ENCODE assay signal across 13 cellular contexts in the genomic region with DNA sequence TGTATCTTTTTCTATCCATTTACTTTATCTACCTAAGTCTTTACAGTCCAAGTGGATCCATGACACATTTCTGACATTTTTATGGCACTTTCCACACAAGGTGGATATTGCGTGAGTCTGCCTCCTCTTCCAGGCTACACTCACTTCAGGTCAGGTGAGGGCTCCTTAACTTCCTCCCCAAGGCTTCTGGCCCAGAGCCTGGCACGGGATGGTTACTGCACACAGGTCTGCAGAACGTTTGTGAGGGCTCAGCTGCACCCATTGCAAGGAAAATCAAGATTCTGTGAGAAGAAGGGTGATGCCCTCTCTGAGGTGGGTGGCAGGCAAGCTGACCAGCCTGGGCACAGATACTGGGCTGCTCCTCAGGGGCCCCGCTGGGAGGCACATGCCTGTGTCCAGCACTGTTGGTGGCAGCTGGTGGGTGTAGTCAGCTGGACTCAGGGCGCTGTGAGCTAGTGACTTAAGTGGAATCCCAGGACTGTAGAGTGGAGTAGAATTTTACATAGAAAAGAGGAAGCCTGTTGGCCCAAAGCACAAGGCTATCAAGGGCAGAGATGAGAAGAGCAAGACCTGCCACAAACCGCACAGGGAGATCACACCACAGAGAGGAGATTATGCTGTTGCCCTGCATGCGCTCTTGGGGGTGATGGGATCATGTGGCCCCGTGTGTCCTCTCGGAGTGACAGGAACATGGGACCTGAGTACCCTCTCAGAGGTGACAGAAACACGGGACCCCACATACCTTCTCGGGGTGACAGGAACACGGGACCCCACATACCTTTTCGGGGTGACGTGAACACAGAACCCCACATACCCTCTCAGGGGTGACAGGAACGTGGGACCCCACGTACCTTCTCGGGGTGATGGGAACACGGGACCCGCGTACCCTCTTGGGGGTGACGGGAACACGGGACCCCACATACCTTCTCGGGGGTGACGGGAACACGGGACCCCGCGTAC. TPM values are rescaled to one million over a fixed set of nuclear protein-coding genes. Genes with fewer than 3 reads are reported as not detected.
DNase-seq lines count a peak whose midpoint lies in the region; ATAC-seq and TF ChIP-seq lines count a peak whose summit lies in the region.
"Had no signal": no experiment of that assay in that cellular context is flagged by ENCODE, and none has a peak within 500 bp of the region (broad histone marks: within the 10 kb centered on the region; RNA-seq: fewer than 3 reads in every experiment).

No MANE protein-coding gene starts in this region.

- H3K9me3 Mint-ChIP-seq in CD8-positive, alpha-beta memory T cell = no peaks in the 10 kb centered on the region
- no peaks in the 10 kb centered on the region for H3K9me3 Mint-ChIP-seq in natural killer cell treated with Interleukin-12 subunit alpha and Interleukin-12 subunit beta and Interleukin-15 and Interleukin-18, amount 100 ng/mL, for 72 hours

- no peak for TF ChIP-seq POLR2A in erythroblast (IDR thresholded peaks at IDR 0.05; ENCODE audit: low read length)
- no peak for TF ChIP-seq POLR2A in uterus (IDR thresholded peaks at IDR 0.05)

- POLR2A ChIA-PET in CD8-positive, alpha-beta memory T cell (lab: Charles Lee) = no interaction called here
- POLR2A ChIA-PET in HEK293T (lab: Yijun Ruan, JAX) = no interaction called here

- H3K27me3 Mint-ChIP-seq in CD8-positive, alpha-beta memory T cell = peaks cover 18 to 20% of the 10 kb centered on the region in 2 donors
- peaks cover 9 to 18% of the 10 kb centered on the region in 2 donors for H3K27me3 Mint-ChIP-seq in natural killer cell treated with Interleukin-12 subunit alpha and Interleukin-12 subunit beta and Interleukin-15 and Interleukin-18, amount 100 ng/mL, for 72 hours

- peak overlapping the region in 6 of 8 donors; percentile 14 to 71 (median 33) for H3K27ac Mint-ChIP-seq in CD8-positive, alpha-beta memory T cell
- peak overlapping the region in 1 of 2 donors; percentile 68 for H3K27ac Mint-ChIP-seq in natural killer cell treated with Interleukin-12 subunit alpha and Interleukin-12 subunit beta and Interleukin-15 and Interleukin-18, amount 100 ng/mL, for 72 hours

- no peaks in the 10 kb centered on the region for H3K36me3 ChIP-seq in CD8-positive, alpha-beta memory T cell (ENCODE audit: insufficient read depth, low read length)
- no peaks in the 10 kb centered on the region for H3K36me3 ChIP-seq in uterus

- ATAC-seq in natural killer cell treated with Interleukin-12 subunit alpha and Interleukin-12 subunit beta and Interleukin-15 and Interleukin-18, amount 100 ng/mL, for 72 hours = no peak

- intact Hi-C loops in uterus (cut with DNase I; ENCODE audit: low total_unique reads) (no loop called here), cardiac septum (cut with DNase I) (no loop called here)

- no peaks in the 10 kb centered on the region for H3K9me3 ChIP-seq in CD8-positive, alpha-beta memory T cell (ENCODE audit: low read length)
- no peaks in the 10 kb centered on the region for H3K9me3 ChIP-seq in uterus

- CTCF ChIA-PET in CD8-positive, alpha-beta memory T cell (lab: Charles Lee) = no interaction called here
- CTCF ChIA-PET in HEK293T (lab: Yijun Ruan, JAX) = no interaction called here

- peaks cover 7 to 20% (median 19%) of the 10 kb centered on the region in 3 donors for H3K4me1 Mint-ChIP-seq in CD8-positive, alpha-beta memory T cell
- H3K4me1 Mint-ChIP-seq in natural killer cell treated with Interleukin-12 subunit alpha and Interleukin-12 subunit beta and Interleukin-15 and Interleukin-18, amount 100 ng/mL, for 72 hours (ENCODE audit: low read depth in 2 of 2) = peaks cover 5 to 8% of the 10 kb centered on the region in 2 donors

- no peak overlapping the region for H3K27ac ChIP-seq in CD8-positive, alpha-beta memory T cell (ENCODE audit: low read depth, low read length)
- H3K27ac ChIP-seq in uterus = no peak overlapping the region

- H3K4me3 ChIP-seq in CD8-positive, alpha-beta memory T cell (ENCODE audit: low read length) = no peak overlapping the region
- no peak overlapping the region for H3K4me3 ChIP-seq in uterus

- no peaks in the 10 kb centered on the region for H3K4me1 ChIP-seq in CD8-positive, alpha-beta memory T cell (ENCODE audit: insufficient read depth, low read length)
- no peaks in the 10 kb centered on the region for H3K4me1 ChIP-seq in uterus

- no peak for TF ChIP-seq CTCF in uterus (IDR thresholded peaks at IDR 0.05)

- H3K36me3 Mint-ChIP-seq in CD8-positive, alpha-beta memory T cell = no peaks in the 10 kb centered on the region
- no peaks in the 10 kb centered on the region for H3K36me3 Mint-ChIP-seq in natural killer cell treated with Interleukin-12 subunit alpha and Interleukin-12 subunit beta and Interleukin-15 and Interleukin-18, amount 100 ng/mL, for 72 hours

- H3K4me3 Mint-ChIP-seq in CD8-positive, alpha-beta memory T cell = peak overlapping the region; percentile 8 to 74 (median 43)
- H3K4me3 Mint-ChIP-seq in natural killer cell treated with Interleukin-12 subunit alpha and Interleukin-12 subunit beta and Interleukin-15 and Interleukin-18, amount 100 ng/mL, for 72 hours = peak overlapping the region; percentile 53

- H3K27me3 ChIP-seq in CD8-positive, alpha-beta memory T cell (ENCODE audit: insufficient read depth, low read length, poor library complexity, severe bottlenecking) = no peaks in the 10 kb centered on the region
- no peaks in the 10 kb centered on the region for H3K27me3 ChIP-seq in uterus

- DNase-seq in CD8-positive, alpha-beta memory T cell = no peak
- DNase-seq in HEK293T (ENCODE audit: extremely low spot score) (peak; percentile 7), NCI-H187 treated with DMSO at 0.1 percent for 48 hours (lab: John Stamatoyannopoulos, UW) (no peak), erythroblast (lab: John Stamatoyannopoulos, UW) (no peak), uterus (no peak), cardiac septum (ENCODE audit: low spot score) (no peak)
- peak; percentile 50 for DNase-seq in activated CD8-positive, alpha-beta memory T cell treated with anti-CD3 and anti-CD28 coated beads, Interleukin-2, amount 50 U/mL, for 48 hours
- no peak for DNase-seq in natural killer cell treated with Interleukin-12 subunit alpha and Interleukin-12 subunit beta and Interleukin-15 and Interleukin-18, amount 100 ng/mL, for 72 hours (ENCODE audit: low spot score)
- DNase-seq: effector memory CD4-positive, alpha-beta T cell; GOT3; NCI-H526 treated with DMSO at 0.1 percent for 48 hours; stimulated activated CD4-positive, alpha-beta T cell treated with anti-CD3 and anti-CD28 coated beads, Interleukin-12 subunit alpha, Interleukin-12 subunit beta, amount 100 ng/mL, for 4 hours; stimulated activated naive CD4-positive, alpha-beta T cell had no signal

TF ChIP-seq in HEK293T, 16 proteins besides CTCF, POLR2A, EP300 and RAD21:
- TF ChIP-seq CTBP1 (IDR thresholded peaks at IDR 0.05; ENCODE audit: borderline replicate concordance) = no peak
- TF ChIP-seq L3MBTL2 (conservative IDR thresholded peaks at IDR 0.05) = no peak
- TF ChIP-seq ZNF384 (IDR thresholded peaks at IDR 0.05) = no peak
- no peak for TF ChIP-seq ELF4 (IDR thresholded peaks at IDR 0.05)
- TF ChIP-seq FOXM1 (IDR thresholded peaks at IDR 0.05; ENCODE audit: borderline replicate concordance) = no peak
- TF ChIP-seq, protein P1, sequence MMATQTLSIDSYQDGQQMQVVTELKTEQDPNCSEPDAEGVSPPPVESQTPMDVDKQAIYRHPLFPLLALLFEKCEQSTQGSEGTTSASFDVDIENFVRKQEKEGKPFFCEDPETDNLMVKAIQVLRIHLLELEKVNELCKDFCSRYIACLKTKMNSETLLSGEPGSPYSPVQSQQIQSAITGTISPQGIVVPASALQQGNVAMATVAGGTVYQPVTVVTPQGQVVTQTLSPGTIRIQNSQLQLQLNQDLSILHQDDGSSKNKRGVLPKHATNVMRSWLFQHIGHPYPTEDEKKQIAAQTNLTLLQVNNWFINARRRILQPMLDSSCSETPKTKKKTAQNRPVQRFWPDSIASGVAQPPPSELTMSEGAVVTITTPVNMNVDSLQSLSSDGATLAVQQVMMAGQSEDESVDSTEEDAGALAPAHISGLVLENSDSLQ (IDR thresholded peaks at IDR 0.05) = no peak

RNA-seq across cellular contexts. Expression of a gene that starts 21.3 kb away (rescaled TPM):
- total RNA-seq in CD8-positive, alpha-beta memory T cell = 10 to 100 TPM; 31.7 to 38.2 TPM
- not detected for polyA plus RNA-seq in CD8-positive, alpha-beta memory T cell
- 10 to 100 TPM in 1 of 2 donors, 1 to 10 TPM in 1; 4.1 to 11.0 TPM for total RNA-seq in natural killer cell treated with Interleukin-12 subunit alpha and Interleukin-12 subunit beta and Interleukin-15 and Interleukin-18, amount 100 ng/mL, for 72 hours
- total RNA-seq in uterus (1 to 10 TPM in 2 of 4 donors, under 1 TPM in 1, not detected in 1; 0.26 to 9.1 (median 6.6) TPM), cardiac septum (0.73 TPM)

Comparison
In these comparisons a context has a peak if more than half of its experiments do, and no peak if none do; other contexts are left out.
1. DNase-seq: peak in HEK293T (single experiment) and activated CD8-positive, alpha-beta memory T cell treated with anti-CD3 and anti-CD28 coated beads, Interleukin-2, amount 50 U/mL, for 48 hours (single experiment); none in CD8-positive, alpha-beta memory T cell (0 of 5), natural killer cell treated with Interleukin-12 subunit alpha and Interleukin-12 subunit beta and Interleukin-15 and Interleukin-18, amount 100 ng/mL, for 72 hours (single experiment), NCI-H187 treated with DMSO at 0.1 percent for 48 hours (single experiment), erythroblast (0 of 2), uterus (0 of 2) and cardiac septum (single experiment).